In the genomic region with DNA sequence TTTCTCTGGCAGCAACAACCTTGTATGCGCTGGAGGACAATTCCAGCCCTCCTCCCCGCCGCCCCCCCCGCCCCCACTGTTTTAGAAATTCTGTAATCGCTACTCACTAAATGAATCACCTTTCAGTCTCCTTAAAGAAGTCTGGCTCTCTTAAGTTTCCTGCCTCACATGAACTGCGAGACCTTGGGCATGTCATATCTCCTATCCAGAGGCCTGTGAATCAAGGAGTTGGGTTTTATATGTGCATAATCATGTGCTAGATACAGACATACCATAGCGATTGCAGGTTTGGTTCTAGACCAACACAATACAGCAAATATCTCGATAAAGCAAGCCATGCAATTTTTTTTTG, we compare ENCODE assay signal across 9 cellular contexts. TPM values are rescaled to one million over a fixed set of nuclear protein-coding genes. Genes with fewer than 3 reads are reported as not detected.
A peak's percentile ranks its signal among the peaks of the same experiment; 100 is the strongest.
DNase-seq lines count a peak whose midpoint lies in the region; ATAC-seq, FAIRE-seq and TF ChIP-seq lines count a peak whose summit lies in the region.
"Had no signal": no experiment of that assay in that cellular context is flagged by ENCODE, and none has a peak within 500 bp of the region (broad histone marks: within the 10 kb centered on the region; RNA-seq: fewer than 3 reads in every experiment).

No MANE protein-coding gene starts in this region.

- no peak overlapping the region for H3K23ac ChIP-seq in H9 (ENCODE audit: insufficient read length, low read depth, low read length)

- CTCF ChIA-PET in Panc1 (lab: Charles Lee): no interaction called here

- H4K20me1 ChIP-seq in H9 (ENCODE audit: control insufficient read depth, insufficient read depth, insufficient read length): no peaks in the 10 kb centered on the region

- intact Hi-C loops in Panc1 (cut with micrococcal nuclease; ENCODE audit: unreplicated experiment): no loop called here

- DNase-seq in D721Med (ENCODE audit: insufficient read length, low spot score) (no peak), H9 (no peak), Panc1 (ENCODE audit: low read depth, low spot score) (no peak), foreskin fibroblast (no peak), left lobe of liver (ENCODE audit: low spot score) (no peak), SIG-M5 treated with dmso at 0.1 percent for 504 hours (lab: John Stamatoyannopoulos, UW; ENCODE audit: unreplicated experiment) (no peak), DMS53 (lab: John Stamatoyannopoulos, UW) (no peak)
- DNase-seq in stimulated activated effector memory CD8-positive, alpha-beta T cell treated with anti-CD3 and anti-CD28 coated beads, Interleukin-12 subunit alpha, Interleukin-12 subunit beta, amount 100 ng/mL, for 72 hours (ENCODE audit: low spot score in 2 of 2): no peak

- POLR2A ChIA-PET in Panc1 (lab: Charles Lee): no interaction called here

- no peak overlapping the region for H2AK5ac ChIP-seq in H9 (ENCODE audit: insufficient read length, low read length)

- no peak overlapping the region for H3K18ac ChIP-seq in H9 (ENCODE audit: insufficient read length, low read depth, low read length)

- H2AFZ ChIP-seq in H9 (ENCODE audit: low read length): no peak overlapping the region

- no peaks in the 10 kb centered on the region for H3K9me3 Mint-ChIP-seq in H9
- no peaks in the 10 kb centered on the region for H3K9me3 Mint-ChIP-seq in stimulated activated effector memory CD8-positive, alpha-beta T cell treated with anti-CD3 and anti-CD28 coated beads, Interleukin-12 subunit alpha, Interleukin-12 subunit beta, amount 100 ng/mL, for 72 hours

- no peaks in the 10 kb centered on the region for H3K27me3 Mint-ChIP-seq in H9 (ENCODE audit: low read depth)

- H3K4me1 ChIP-seq in H9 (ENCODE audit: insufficient read depth, low read length) (no peaks in the 10 kb centered on the region; the same call in 1 of the 2 replicates), Panc1 (ENCODE audit: control insufficient read depth, insufficient read depth, low read length) (no peaks in the 10 kb centered on the region)

- H3K4me2 ChIP-seq in H9 (ENCODE audit: insufficient read depth, insufficient read length, low read length): no peak overlapping the region
- H3K4me2 ChIP-seq: KMS-11 had no signal

- in situ Hi-C loops in Panc1 (cut with HindIII; ENCODE audit: low pct_unique_long_range_greater_than_20kb, low sequenced_read_pairs): no loop called here

- H3K56ac ChIP-seq in H9 (ENCODE audit: insufficient read length, low read depth, low read length): no peak overlapping the region

- WGBS in H9 (ENCODE audit: extremely low coverage, insufficient read length, low lambda C conversion rate): no CpG with 5 or more reads among the region's 8 CpGs

- H3K9ac ChIP-seq in H9 (ENCODE audit: extremely low read depth, insufficient read length, low read length): no peak overlapping the region

- no peak overlapping the region for H2BK12ac ChIP-seq in H9 (ENCODE audit: insufficient read length, low read depth, low read length)

- peak overlapping the region; percentile 95 to 96 for H3K4me3 Mint-ChIP-seq in H9
- peak overlapping the region; percentile 86 for H3K4me3 Mint-ChIP-seq in stimulated activated effector memory CD8-positive, alpha-beta T cell treated with anti-CD3 and anti-CD28 coated beads, Interleukin-12 subunit alpha, Interleukin-12 subunit beta, amount 100 ng/mL, for 72 hours

- no peak overlapping the region for H3K4ac ChIP-seq in H9 (ENCODE audit: low read depth, low read length)

- H3K79me1 ChIP-seq in H9 (ENCODE audit: insufficient read depth, low read depth, low read length, poor library complexity, severe bottlenecking): no peaks in the 10 kb centered on the region

- no peaks in the 10 kb centered on the region; the same call in 1 of the 2 replicates for H3K36me3 ChIP-seq in Panc1 (ENCODE audit: control insufficient read depth, insufficient read depth, low read length)

- H2BK15ac ChIP-seq in H9 (ENCODE audit: low read depth, low read length): no peak overlapping the region

- no peak overlapping the region for H2BK20ac ChIP-seq in H9 (ENCODE audit: low read depth, low read length, poor library complexity, severe bottlenecking)

- H2BK5ac ChIP-seq in H9 (ENCODE audit: insufficient read length, low read length): no peak overlapping the region

- H4K5ac ChIP-seq in H9 (ENCODE audit: insufficient read length, low read depth, low read length): no peak overlapping the region

- H2BK120ac ChIP-seq in H9 (ENCODE audit: low read depth, low read length, poor library complexity, severe bottlenecking): no peak overlapping the region

- H3K79me2 ChIP-seq in H9 (ENCODE audit: insufficient read depth, low read length): no peaks in the 10 kb centered on the region

- no peaks in the 10 kb centered on the region for H3K9me3 ChIP-seq in H9 (ENCODE audit: control insufficient read depth, low read depth, low read length)
- no peaks in the 10 kb centered on the region for H3K9me3 ChIP-seq in Panc1 (ENCODE audit: control insufficient read depth, insufficient read depth, low read depth, low read length)

- H3T11ph ChIP-seq in H9 (ENCODE audit: low read length): no peak overlapping the region

- BruUV-seq in Panc1 (replicated peaks; lab: Mats Ljungman, UMichigan): no TSS peak

- no peak overlapping the region for H4K91ac ChIP-seq in H9 (ENCODE audit: insufficient read length, low read depth, low read length)

- no peak overlapping the region for H3K14ac ChIP-seq in H9 (ENCODE audit: insufficient read depth, low read length)

- H4K8ac ChIP-seq in H9 (replicated peaks; ENCODE audit: insufficient read length, low read depth, low read length): no peak overlapping the region

- H3K27me3 ChIP-seq in H9 (ENCODE audit: insufficient read depth, low read length): no peaks in the 10 kb centered on the region
- no peaks in the 10 kb centered on the region for H3K27me3 ChIP-seq in Panc1 (ENCODE audit: control insufficient read depth, insufficient read depth, low read length)

- peak; percentile 58 for FAIRE-seq in D721Med (lab: Jason Lieb, UNC)

- TF ChIP-seq CTCF in D721Med (IDR thresholded peaks at IDR 0.05; ENCODE audit: insufficient read depth, missing control alignments): no peak
- no peak for TF ChIP-seq CTCF in H9 (conservative IDR thresholded peaks at IDR 0.05)
- TF ChIP-seq CTCF in Panc1 (IDR thresholded peaks at IDR 0.05): no peak
- TF ChIP-seq CTCF in foreskin fibroblast (IDR thresholded peaks at IDR 0.05; ENCODE audit: low read depth, low read length): no peak

- H3K27ac ChIP-seq in H9 (ENCODE audit: insufficient read length, low read depth, low read length) (no peak overlapping the region), Panc1 (ENCODE audit: low read length) (no peak overlapping the region)
- H3K27ac ChIP-seq: KMS-11 had no signal

- H3K36me3 Mint-ChIP-seq in H9 (ENCODE audit: insufficient read depth in 1 of 3, low read depth in 3 of 3): peaks cover 6 to 26% (median 25%) of the 10 kb centered on the region in 3 experiments; a peak in 6 of 7 replicates
- peaks cover 30% of the 10 kb centered on the region for H3K36me3 Mint-ChIP-seq in stimulated activated effector memory CD8-positive, alpha-beta T cell treated with anti-CD3 and anti-CD28 coated beads, Interleukin-12 subunit alpha, Interleukin-12 subunit beta, amount 100 ng/mL, for 72 hours

- H3K4me1 Mint-ChIP-seq in H9: peaks cover 10% of the 10 kb centered on the region in 2 experiments
- H3K4me1 Mint-ChIP-seq in stimulated activated effector memory CD8-positive, alpha-beta T cell treated with anti-CD3 and anti-CD28 coated beads, Interleukin-12 subunit alpha, Interleukin-12 subunit beta, amount 100 ng/mL, for 72 hours: peaks cover 13% of the 10 kb centered on the region

- H3K4me3 ChIP-seq in Panc1 (ENCODE audit: low read depth in 2 of 2, low read length in 2 of 2) (peak overlapping the region in 1 of 2 experiments; percentile 55; a peak in 1 of 4 replicates), foreskin fibroblast (ENCODE audit: low read depth in 1 of 2, low read length in 2 of 2) (peak overlapping the region; percentile 82 to 87)

- no peaks in the 10 kb centered on the region for H3K23me2 ChIP-seq in H9 (ENCODE audit: insufficient read length, low read depth, low read length, poor library complexity, severe bottlenecking)

- H3K27ac Mint-ChIP-seq in H9: peak overlapping the region in 1 of 3 experiments; percentile 94; a peak in 2 of 7 replicates
- H3K27ac Mint-ChIP-seq in stimulated activated effector memory CD8-positive, alpha-beta T cell treated with anti-CD3 and anti-CD28 coated beads, Interleukin-12 subunit alpha, Interleukin-12 subunit beta, amount 100 ng/mL, for 72 hours: peak overlapping the region; percentile 92

- ATAC-seq in Panc1 (peak; percentile 53), left lobe of liver (no peak)
- ATAC-seq in stimulated activated effector memory CD8-positive, alpha-beta T cell treated with anti-CD3 and anti-CD28 coated beads, Interleukin-12 subunit alpha, Interleukin-12 subunit beta, amount 100 ng/mL, for 72 hours: peak; percentile 67

RNA-seq across cellular contexts. Expression of a gene that starts 0.3 kb away (rescaled TPM):
- total RNA-seq in H9 (2021) (72.7 and 73.2 TPM in 2 replicates), Panc1 (2021; ENCODE audit: unreplicated experiment) (13.8 TPM), left lobe of liver (25.8 TPM)
- 8.1 TPM for polyA plus RNA-seq in Panc1 (2012; ENCODE audit: insufficient read length)
